ENCODE assay signal across 1 cellular context in the genomic region with DNA sequence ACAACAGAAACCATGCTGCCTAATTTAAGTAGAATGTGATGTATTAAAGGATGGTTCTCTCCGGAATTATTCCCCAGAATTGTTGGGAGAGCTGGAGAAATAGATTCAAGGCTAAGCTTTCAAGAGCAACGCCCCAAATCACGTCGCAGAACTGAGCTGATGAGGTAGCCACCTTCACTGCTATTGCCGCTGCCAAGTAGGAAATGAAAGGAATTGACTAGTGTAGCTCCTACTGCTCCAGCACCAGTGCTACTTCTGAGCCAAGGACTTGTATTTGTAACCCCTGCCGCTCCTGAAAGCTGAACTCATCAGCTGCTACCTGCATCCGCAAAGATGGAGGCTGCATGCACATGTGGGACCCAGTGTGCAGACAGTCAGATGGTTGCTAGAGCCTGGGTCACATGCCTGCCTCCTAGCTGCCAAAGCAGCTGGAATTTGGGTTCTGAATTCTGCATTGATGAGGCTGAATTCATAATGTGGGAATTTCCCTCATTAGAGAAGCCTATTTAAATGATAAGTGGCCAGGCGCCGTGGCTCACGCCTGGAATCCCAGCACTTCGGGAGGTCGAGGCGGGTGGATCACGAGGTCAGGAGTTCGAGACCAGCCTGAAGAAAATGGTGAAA.
TF ChIP-seq lines count a peak whose summit lies in the region.

No MANE protein-coding gene starts in this region.

TF ChIP-seq in GM23338, 12 proteins besides CTCF, POLR2A, EP300 and RAD21 (continued from another document):
- TF ChIP-seq, protein P1, sequence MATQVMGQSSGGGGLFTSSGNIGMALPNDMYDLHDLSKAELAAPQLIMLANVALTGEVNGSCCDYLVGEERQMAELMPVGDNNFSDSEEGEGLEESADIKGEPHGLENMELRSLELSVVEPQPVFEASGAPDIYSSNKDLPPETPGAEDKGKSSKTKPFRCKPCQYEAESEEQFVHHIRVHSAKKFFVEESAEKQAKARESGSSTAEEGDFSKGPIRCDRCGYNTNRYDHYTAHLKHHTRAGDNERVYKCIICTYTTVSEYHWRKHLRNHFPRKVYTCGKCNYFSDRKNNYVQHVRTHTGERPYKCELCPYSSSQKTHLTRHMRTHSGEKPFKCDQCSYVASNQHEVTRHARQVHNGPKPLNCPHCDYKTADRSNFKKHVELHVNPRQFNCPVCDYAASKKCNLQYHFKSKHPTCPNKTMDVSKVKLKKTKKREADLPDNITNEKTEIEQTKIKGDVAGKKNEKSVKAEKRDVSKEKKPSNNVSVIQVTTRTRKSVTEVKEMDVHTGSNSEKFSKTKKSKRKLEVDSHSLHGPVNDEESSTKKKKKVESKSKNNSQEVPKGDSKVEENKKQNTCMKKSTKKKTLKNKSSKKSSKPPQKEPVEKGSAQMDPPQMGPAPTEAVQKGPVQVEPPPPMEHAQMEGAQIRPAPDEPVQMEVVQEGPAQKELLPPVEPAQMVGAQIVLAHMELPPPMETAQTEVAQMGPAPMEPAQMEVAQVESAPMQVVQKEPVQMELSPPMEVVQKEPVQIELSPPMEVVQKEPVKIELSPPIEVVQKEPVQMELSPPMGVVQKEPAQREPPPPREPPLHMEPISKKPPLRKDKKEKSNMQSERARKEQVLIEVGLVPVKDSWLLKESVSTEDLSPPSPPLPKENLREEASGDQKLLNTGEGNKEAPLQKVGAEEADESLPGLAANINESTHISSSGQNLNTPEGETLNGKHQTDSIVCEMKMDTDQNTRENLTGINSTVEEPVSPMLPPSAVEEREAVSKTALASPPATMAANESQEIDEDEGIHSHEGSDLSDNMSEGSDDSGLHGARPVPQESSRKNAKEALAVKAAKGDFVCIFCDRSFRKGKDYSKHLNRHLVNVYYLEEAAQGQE (IDR thresholded peaks at IDR 0.05; ENCODE audit: unreplicated experiment): no peak
- no peak for TF ChIP-seq POLR2AphosphoS5 (IDR thresholded peaks at IDR 0.05; ENCODE audit: low read depth)
- TF ChIP-seq, protein P2, sequence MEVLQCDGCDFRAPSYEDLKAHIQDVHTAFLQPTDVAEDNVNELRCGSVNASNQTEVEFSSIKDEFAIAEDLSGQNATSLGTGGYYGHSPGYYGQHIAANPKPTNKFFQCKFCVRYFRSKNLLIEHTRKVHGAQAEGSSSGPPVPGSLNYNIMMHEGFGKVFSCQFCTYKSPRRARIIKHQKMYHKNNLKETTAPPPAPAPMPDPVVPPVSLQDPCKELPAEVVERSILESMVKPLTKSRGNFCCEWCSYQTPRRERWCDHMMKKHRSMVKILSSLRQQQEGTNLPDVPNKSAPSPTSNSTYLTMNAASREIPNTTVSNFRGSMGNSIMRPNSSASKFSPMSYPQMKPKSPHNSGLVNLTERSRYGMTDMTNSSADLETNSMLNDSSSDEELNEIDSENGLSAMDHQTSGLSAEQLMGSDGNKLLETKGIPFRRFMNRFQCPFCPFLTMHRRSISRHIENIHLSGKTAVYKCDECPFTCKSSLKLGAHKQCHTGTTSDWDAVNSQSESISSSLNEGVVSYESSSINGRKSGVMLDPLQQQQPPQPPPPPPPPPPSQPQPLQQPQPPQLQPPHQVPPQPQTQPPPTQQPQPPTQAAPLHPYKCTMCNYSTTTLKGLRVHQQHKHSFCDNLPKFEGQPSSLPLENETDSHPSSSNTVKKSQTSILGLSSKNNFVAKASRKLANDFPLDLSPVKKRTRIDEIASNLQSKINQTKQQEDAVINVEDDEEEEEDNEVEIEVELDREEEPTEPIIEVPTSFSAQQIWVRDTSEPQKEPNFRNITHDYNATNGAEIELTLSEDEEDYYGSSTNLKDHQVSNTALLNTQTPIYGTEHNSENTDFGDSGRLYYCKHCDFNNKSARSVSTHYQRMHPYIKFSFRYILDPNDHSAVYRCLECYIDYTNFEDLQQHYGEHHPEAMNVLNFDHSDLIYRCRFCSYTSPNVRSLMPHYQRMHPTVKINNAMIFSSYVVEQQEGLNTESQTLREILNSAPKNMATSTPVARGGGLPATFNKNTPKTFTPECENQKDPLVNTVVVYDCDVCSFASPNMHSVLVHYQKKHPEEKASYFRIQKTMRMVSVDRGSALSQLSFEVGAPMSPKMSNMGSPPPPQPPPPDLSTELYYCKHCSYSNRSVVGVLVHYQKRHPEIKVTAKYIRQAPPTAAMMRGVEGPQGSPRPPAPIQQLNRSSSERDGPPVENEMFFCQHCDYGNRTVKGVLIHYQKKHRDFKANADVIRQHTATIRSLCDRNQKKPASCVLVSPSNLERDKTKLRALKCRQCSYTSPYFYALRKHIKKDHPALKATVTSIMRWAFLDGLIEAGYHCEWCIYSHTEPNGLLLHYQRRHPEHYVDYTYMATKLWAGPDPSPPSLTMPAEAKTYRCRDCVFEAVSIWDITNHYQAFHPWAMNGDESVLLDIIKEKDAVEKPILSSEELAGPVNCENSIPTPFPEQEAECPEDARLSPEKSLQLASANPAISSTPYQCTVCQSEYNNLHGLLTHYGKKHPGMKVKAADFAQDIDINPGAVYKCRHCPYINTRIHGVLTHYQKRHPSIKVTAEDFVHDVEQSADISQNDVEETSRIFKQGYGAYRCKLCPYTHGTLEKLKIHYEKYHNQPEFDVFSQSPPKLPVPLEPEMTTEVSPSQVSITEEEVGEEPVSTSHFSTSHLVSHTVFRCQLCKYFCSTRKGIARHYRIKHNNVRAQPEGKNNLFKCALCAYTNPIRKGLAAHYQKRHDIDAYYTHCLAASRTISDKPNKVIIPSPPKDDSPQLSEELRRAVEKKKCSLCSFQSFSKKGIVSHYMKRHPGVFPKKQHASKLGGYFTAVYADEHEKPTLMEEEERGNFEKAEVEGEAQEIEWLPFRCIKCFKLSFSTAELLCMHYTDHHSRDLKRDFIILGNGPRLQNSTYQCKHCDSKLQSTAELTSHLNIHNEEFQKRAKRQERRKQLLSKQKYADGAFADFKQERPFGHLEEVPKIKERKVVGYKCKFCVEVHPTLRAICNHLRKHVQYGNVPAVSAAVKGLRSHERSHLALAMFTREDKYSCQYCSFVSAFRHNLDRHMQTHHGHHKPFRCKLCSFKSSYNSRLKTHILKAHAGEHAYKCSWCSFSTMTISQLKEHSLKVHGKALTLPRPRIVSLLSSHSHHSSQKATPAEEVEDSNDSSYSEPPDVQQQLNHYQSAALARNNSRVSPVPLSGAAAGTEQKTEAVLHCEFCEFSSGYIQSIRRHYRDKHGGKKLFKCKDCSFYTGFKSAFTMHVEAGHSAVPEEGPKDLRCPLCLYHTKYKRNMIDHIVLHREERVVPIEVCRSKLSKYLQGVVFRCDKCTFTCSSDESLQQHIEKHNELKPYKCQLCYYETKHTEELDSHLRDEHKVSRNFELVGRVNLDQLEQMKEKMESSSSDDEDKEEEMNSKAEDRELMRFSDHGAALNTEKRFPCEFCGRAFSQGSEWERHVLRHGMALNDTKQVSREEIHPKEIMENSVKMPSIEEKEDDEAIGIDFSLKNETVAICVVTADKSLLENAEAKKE (CRISPR knock-in tag; IDR thresholded peaks at IDR 0.05): no peak
- no peak for TF ChIP-seq ZNF331 (CRISPR knock-in tag; IDR thresholded peaks at IDR 0.05; ENCODE audit: low read depth)
- TF ChIP-seq CREB1 (CRISPR knock-in tag; IDR thresholded peaks at IDR 0.05; ENCODE audit: low read depth): no peak
